Comparison of ENCODE assay signal across 6 cellular contexts in the genomic region with DNA sequence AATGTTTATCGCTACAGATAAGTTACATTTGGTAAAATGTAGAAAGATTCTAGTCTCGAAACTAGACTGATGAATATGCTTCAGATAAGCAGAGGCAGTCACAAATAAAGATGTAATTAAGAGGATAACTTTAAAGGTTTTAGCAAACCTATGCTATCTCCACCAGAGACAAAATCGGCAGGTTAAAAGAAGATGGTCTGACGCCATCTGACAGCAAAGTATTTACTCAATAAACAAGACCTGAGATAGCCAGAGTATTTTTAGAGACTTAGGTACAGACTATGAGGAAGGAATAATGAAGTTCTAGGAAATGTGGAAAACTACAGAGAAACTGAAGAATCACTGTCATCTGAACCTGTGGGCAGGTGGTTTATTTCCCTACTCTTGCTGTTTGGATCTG.
DNase-seq lines count a peak whose midpoint lies in the region; FAIRE-seq and TF ChIP-seq lines count a peak whose summit lies in the region.
"Not testable (repeated sequence)": the region's sequence is repeated elsewhere in the genome, so short reads cannot be mapped to it uniquely, and the experiment has no call there.

No MANE protein-coding gene starts in this region.

- CTCF ChIA-PET in Caco-2 (lab: Charles Lee) = not testable (repeated sequence)

- not testable (repeated sequence) for H3K4me3 ChIP-seq in Caco-2 (ENCODE audit: low read depth, low read length); bronchial epithelial cell (ENCODE audit: low read depth, low read length)

- not testable (repeated sequence) for TF ChIP-seq CTCF in Caco-2 (IDR thresholded peaks at IDR 0.05; ENCODE audit: insufficient read depth in 1 of 2, low read depth in 1 of 2, low read length in 1 of 2, severe bottlenecking in 1 of 2, unreplicated experiment in 1 of 2); bronchial epithelial cell (IDR thresholded peaks at IDR 0.05; ENCODE audit: insufficient read depth, low read length, severe bottlenecking)

- not testable (repeated sequence) for H3K36me3 ChIP-seq in Caco-2 (ENCODE audit: control insufficient read depth, insufficient read depth, low read length); bronchial epithelial cell (ENCODE audit: control insufficient read depth, insufficient read depth, low read length)

- intact Hi-C loops in Caco-2 (cut with micrococcal nuclease; ENCODE audit: unreplicated experiment) = not testable (repeated sequence)

- not testable (repeated sequence) for H3K36me3 Mint-ChIP-seq in Caco-2 (ENCODE audit: insufficient read depth, unreplicated experiment)

- H3K27me3 ChIP-seq in Caco-2 (replicated peaks; ENCODE audit: control insufficient read depth, insufficient read depth, low read length); bronchial epithelial cell (ENCODE audit: control insufficient read depth, insufficient read depth, low read length): not testable (repeated sequence)

- POLR2A ChIA-PET in Caco-2 (lab: Charles Lee) = not testable (repeated sequence)

- DNase-seq in Caco-2 (peak; percentile 46 to 50), HuH-7.5 (ENCODE audit: low spot score) (peak; percentile 3)
- DNase-seq in GM12891 (ENCODE audit: insufficient read length, low spot score); H54 (ENCODE audit: insufficient read length, low spot score); bronchial epithelial cell (ENCODE audit: low read depth): not testable (repeated sequence)

- not testable (repeated sequence) for H3K4me1 ChIP-seq in Caco-2

- H3K9me3 Mint-ChIP-seq in Caco-2 (ENCODE audit: unreplicated experiment) = not testable (repeated sequence)

- H3K4me1 Mint-ChIP-seq in Caco-2 (ENCODE audit: low read depth, unreplicated experiment) = not testable (repeated sequence)

- TF ChIP-seq POLR2A in GM12891 (IDR thresholded peaks at IDR 0.05; ENCODE audit: low read depth, low read length); H54 (IDR thresholded peaks at IDR 0.05; ENCODE audit: low read depth, low read length): not testable (repeated sequence)

- peak; percentile 76 for FAIRE-seq in GM12891 (lab: Jason Lieb, UNC)
- peak; percentile 20 for FAIRE-seq in H54 (lab: Jason Lieb, UNC)
- FAIRE-seq in bronchial epithelial cell (lab: Jason Lieb, UNC) = peak; percentile 18
- peak; percentile 91 for FAIRE-seq in islet of Langerhans (lab: Jason Lieb, UNC)

- peak overlapping the region; percentile 43 for H3K4me3 Mint-ChIP-seq in Caco-2 (ENCODE audit: unreplicated experiment)

- BruUV-seq in Caco-2 (replicated peaks; lab: Mats Ljungman, UMichigan) = not testable (repeated sequence)

- not testable (repeated sequence) for H3K27ac Mint-ChIP-seq in Caco-2 (ENCODE audit: unreplicated experiment)

- not testable (repeated sequence) for H3K27me3 Mint-ChIP-seq in Caco-2 (ENCODE audit: insufficient read depth, unreplicated experiment)

- not testable (repeated sequence) for H3K9me3 ChIP-seq in Caco-2
